ENCODE assay signal across 2 cellular contexts in genomic region chrX:133389975-133390374, GRCh38.
TF ChIP-seq lines count a peak whose summit lies in the region.

No MANE protein-coding gene starts in this region.

TF ChIP-seq in WTC11, 78 proteins besides CTCF, POLR2A, EP300 and RAD21 (continued from another document and continues in another):
- TF ChIP-seq AFF4 (CRISPR knock-in tag; IDR thresholded peaks at IDR 0.05; ENCODE audit: borderline replicate concordance) (no peak), ZNF671 (CRISPR knock-in tag; IDR thresholded peaks at IDR 0.05) (no peak), E2F4 (CRISPR knock-in tag; IDR thresholded peaks at IDR 0.05; ENCODE audit: borderline replicate concordance, low read depth) (no peak), ATF3 (CRISPR knock-in tag; conservative IDR thresholded peaks at IDR 0.05) (no peak), ATF1 (CRISPR knock-in tag; IDR thresholded peaks at IDR 0.05) (no peak), ELF4 (CRISPR knock-in tag; IDR thresholded peaks at IDR 0.05; ENCODE audit: low read depth) (no peak), USF2 (CRISPR knock-in tag; IDR thresholded peaks at IDR 0.05) (no peak), ESRRA (CRISPR knock-in tag; IDR thresholded peaks at IDR 0.05; ENCODE audit: borderline replicate concordance) (no peak), ZNF425 (CRISPR knock-in tag; conservative IDR thresholded peaks at IDR 0.05) (no peak), GABPB1 (CRISPR knock-in tag; IDR thresholded peaks at IDR 0.05) (no peak), STAT6 (CRISPR knock-in tag; conservative IDR thresholded peaks at IDR 0.05; ENCODE audit: low read depth) (no peak), SMAD3 (CRISPR knock-in tag; IDR thresholded peaks at IDR 0.05; ENCODE audit: borderline replicate concordance) (no peak), TEAD1 (CRISPR knock-in tag; IDR thresholded peaks at IDR 0.05) (no peak), TEAD4 (CRISPR knock-in tag; IDR thresholded peaks at IDR 0.05) (no peak), OVOL2 (CRISPR knock-in tag; IDR thresholded peaks at IDR 0.05; ENCODE audit: borderline replicate concordance) (no peak)

TF ChIP-seq in neural cell, 6 proteins besides CTCF, POLR2A, EP300 and RAD21 (continued from another document):
- TF ChIP-seq REST (IDR thresholded peaks at IDR 0.05; ENCODE audit: borderline replicate concordance): no peak
- no peak for TF ChIP-seq MXI1 (conservative IDR thresholded peaks at IDR 0.05; ENCODE audit: poor library complexity, severe bottlenecking)
- TF ChIP-seq TAF1 (IDR thresholded peaks at IDR 0.05; ENCODE audit: low read depth): no peak
TF ChIP-seq in neural cell: peak in this region for 0.
